9 cellular contexts compared by ENCODE assay signal in genomic region chr3:41893977-41894376, GRCh38.
DNase-seq lines count a peak whose midpoint lies in the region; ATAC-seq and TF ChIP-seq lines count a peak whose summit lies in the region.
"Had no signal": no experiment of that assay in that cellular context is flagged by ENCODE, and none has a peak within 500 bp of the region (broad histone marks: within the 10 kb centered on the region; RNA-seq: fewer than 3 reads in every experiment).

No MANE protein-coding gene starts in this region.

- intact Hi-C loops in HCT116 (cut with micrococcal nuclease) (loop anchor here (1.0 to 10.0 kb wide), 6 partner anchors 205 to 643 kb away; no protein-coding TSS in a partner anchor), Right ventricle myocardium inferior (cut with DNase I) (loop anchor here (1.0 to 10.0 kb wide), 4 partner anchors 205 to 549 kb away; no protein-coding TSS in a partner anchor)

- H3K79me2 ChIP-seq in HCT116 (ENCODE audit: insufficient read depth, low read length) = no peaks in the 10 kb centered on the region

- no peak overlapping the region for H3K4me2 ChIP-seq in HCT116 (ENCODE audit: low read length)

- H3K9me2 ChIP-seq in HCT116 (ENCODE audit: insufficient read depth) = 0 out of 2 replicates have a peak, but pooled peaks cover 3% of the 10 kb centered on the region

- RAD21 ChIA-PET in HCT116 (lab: Charles Lee; ENCODE audit: low non-redundant PET in 1 of 2, low total read pairs in 2 of 2, uncharacterized antibody in 2 of 2, unreplicated experiment in 2 of 2) = no interaction called here

- CTCF ChIA-PET in HCT116 (lab: Charles Lee) = interaction anchor here (5.2 kb wide), 1 partner anchor 206 kb away, joined by 26 read pairs; no protein-coding TSS in a partner anchor

- peak; percentile 58; the same call in 1 of the 2 replicates for ATAC-seq in HCT116
- ATAC-seq in SK-N-SH treated with all-trans-retinoic acid at 6 μM for 48 hours = 0 out of 3 replicates have a peak, but pooled peaks have one; percentile 32
- no peak for ATAC-seq in Right ventricle myocardium inferior
- ATAC-seq in GM21529 (IDR thresholded peaks at IDR 0.05; ENCODE audit: unreplicated experiment) = no peak
- ATAC-seq: T-cell had no signal

- no peak for TF ChIP-seq POLR2A in HCT116 (IDR thresholded peaks at IDR 0.05; ENCODE audit: borderline replicate concordance, extremely low read depth, insufficient read depth, insufficient read length)

- H3K27ac ChIP-seq in HCT116 (ENCODE audit: low read depth, low read length) = no peak overlapping the region

- TF ChIP-seq RAD21 in HCT116 (IDR thresholded peaks at IDR 0.05; ENCODE audit: low read depth) = peak; percentile 81

- no peaks in the 10 kb centered on the region for H3K36me3 ChIP-seq in HCT116 (ENCODE audit: control insufficient read depth in 1 of 2, insufficient read depth in 2 of 2, low read length in 2 of 2)

- no peak overlapping the region for H2AFZ ChIP-seq in HCT116 (ENCODE audit: low read depth, low read length, poor library complexity, severe bottlenecking)

- H3K4me3 ChIP-seq in HCT116 (replicated peaks in 1 of 2; ENCODE audit: low read depth in 1 of 2, low read length in 2 of 2) = no peak overlapping the region

- H3K4me1 ChIP-seq in HCT116 (ENCODE audit: control insufficient read depth in 1 of 2, insufficient read depth in 2 of 2, low read length in 2 of 2) = no peaks in the 10 kb centered on the region

- peaks cover 0 to 8% of the 10 kb centered on the region in 2 experiments; a peak in 1 of 4 replicates for H3K9me3 ChIP-seq in HCT116 (ENCODE audit: control insufficient read depth in 1 of 2, insufficient read depth in 1 of 2, low read depth in 1 of 2, low read length in 2 of 2)

- POLR2A ChIA-PET in HCT116 (lab: Charles Lee) = no interaction called here

- no TSS peak for BruUV-seq in HCT116 (replicated peaks; lab: Mats Ljungman, UMichigan)

- H3K9ac ChIP-seq in HCT116 (ENCODE audit: low read length) = no peak overlapping the region

- in situ Hi-C loops in Caki2 (cut with HindIII; ENCODE audit: low pct_unique_long_range_greater_than_20kb, low sequenced_read_pairs) = no loop called here

- DNase-seq in Caki2 (ENCODE audit: low read depth) (peak; percentile 14), HCT116 (ENCODE audit: low read depth, low spot score) (peak; percentile 51), germinal center (ENCODE audit: low spot score) (peak; percentile 18), superior temporal gyrus (ENCODE audit: extremely low spot score) (peak; percentile 77), NCI-H226 (no peak), Right ventricle myocardium inferior (ENCODE audit: missing footprints) (no peak)

- H3K27me3 ChIP-seq in HCT116 (ENCODE audit: insufficient read depth, low read length) = no peaks in the 10 kb centered on the region

- H4K20me1 ChIP-seq in HCT116 (ENCODE audit: insufficient read depth) = no peaks in the 10 kb centered on the region

- TF ChIP-seq CTCF in HCT116 (IDR thresholded peaks at IDR 0.05 in 2 of 3, conservative IDR thresholded peaks at IDR 0.05 in 1 of 3; ENCODE audit: borderline replicate concordance in 1 of 3, insufficient read depth in 1 of 3, low read depth in 2 of 3, low read length in 2 of 3) = peak; percentile 30 to 72 (median 61)

TF ChIP-seq in HCT116, 20 proteins besides CTCF, POLR2A, EP300 and RAD21 (continues in another document):
- TF ChIP-seq YY1 (IDR thresholded peaks at IDR 0.05; ENCODE audit: extremely low read depth, insufficient replicate concordance, low read depth, low read length) (no peak), REST (IDR thresholded peaks at IDR 0.05; ENCODE audit: low read depth) (no peak), CEBPB (IDR thresholded peaks at IDR 0.05; ENCODE audit: low read depth) (no peak), ZFX (IDR thresholded peaks at IDR 0.05) (no peak), ZBTB33 (IDR thresholded peaks at IDR 0.05; ENCODE audit: extremely low read depth, insufficient replicate concordance, low read length) (no peak), JUND (IDR thresholded peaks at IDR 0.05) (no peak)

TF ChIP-seq in SK-N-SH treated with all-trans-retinoic acid at 6 μM for 48 hours, 23 proteins besides CTCF, POLR2A, EP300 and RAD21:
- TF ChIP-seq ISL1 (CRISPR knock-in tag; IDR thresholded peaks at IDR 0.05) = no peak
- no peak for TF ChIP-seq SNAI2 (CRISPR knock-in tag; IDR thresholded peaks at IDR 0.05)
- TF ChIP-seq CSRNP3 (CRISPR knock-in tag; IDR thresholded peaks at IDR 0.05) = no peak
- no peak for TF ChIP-seq ZFP30 (CRISPR knock-in tag; IDR thresholded peaks at IDR 0.05)
- TF ChIP-seq OSR1 (CRISPR knock-in tag; IDR thresholded peaks at IDR 0.05) = no peak
- TF ChIP-seq PPARA (CRISPR knock-in tag; IDR thresholded peaks at IDR 0.05; ENCODE audit: borderline replicate concordance) = no peak
- no peak for TF ChIP-seq ZC3H10 (CRISPR knock-in tag; IDR thresholded peaks at IDR 0.05)
- TF ChIP-seq CREB5 (CRISPR knock-in tag; IDR thresholded peaks at IDR 0.05; ENCODE audit: low read depth) = no peak

Comparison
In these comparisons a context has a peak if more than half of its experiments do, and no peak if none do; other contexts are left out.
1. DNase-seq: peak in Caki2 (single experiment), HCT116 (single experiment), germinal center (single experiment) and superior temporal gyrus (single experiment); none in NCI-H226 (single experiment) and Right ventricle myocardium inferior (single experiment).
2. ATAC-seq: peak in HCT116 (single experiment) and SK-N-SH treated with all-trans-retinoic acid at 6 μM for 48 hours (single experiment); none in Right ventricle myocardium inferior (single experiment) and GM21529 (single experiment).